Comparison of ENCODE assay signal across 9 cellular contexts in genomic region chr2:20224191-20224715, GRCh38. TPM values are rescaled to one million over a fixed set of nuclear protein-coding genes. Genes with fewer than 3 reads are reported as not detected.
DNase-seq lines count a peak whose midpoint lies in the region; ATAC-seq and TF ChIP-seq lines count a peak whose summit lies in the region.
"Had no signal": no experiment of that assay in that cellular context is flagged by ENCODE, and none has a peak within 500 bp of the region (broad histone marks: within the 10 kb centered on the region; RNA-seq: fewer than 3 reads in every experiment).

No MANE protein-coding gene starts in this region.

- 0 to 2% (median 0%) methylated on average over 1 to 67 of the region's 67 CpGs for whole genome bisulfite sequencing in ovary, 3 donors

- H3K4me3 ChIP-seq in MG63 (peak overlapping the region; percentile 59), ovary (peak overlapping the region; percentile 47)

- no peaks in the 10 kb centered on the region for H3K9me3 ChIP-seq in MG63
- no peaks in the 10 kb centered on the region for H3K9me3 ChIP-seq in ovary

- H3K27ac ChIP-seq in epithelial cell of prostate (peak overlapping the region; percentile 99), ovary (peak overlapping the region; percentile 47 to 61)

- no peak for TF ChIP-seq CTCF in ovary (IDR thresholded peaks at IDR 0.05)

- no peak for TF ChIP-seq EP300 in ovary (IDR thresholded peaks at IDR 0.05)

- intact Hi-C loops in ovary (cut with DNase I): loop anchor here in 2 of 4 donors (5.0 kb wide), 2 partner anchors 82 to 87 kb away; no protein-coding TSS in a partner anchor

- no peak for ATAC-seq in HG03457 (IDR thresholded peaks at IDR 0.05; ENCODE audit: unreplicated experiment)

- H3K36me3 ChIP-seq in MG63 (no peaks in the 10 kb centered on the region; the same call in 1 of the 2 replicates), ovary (no peaks in the 10 kb centered on the region)

- peaks cover 2% of the 10 kb centered on the region for H3K4me1 ChIP-seq in ovary (ENCODE audit: insufficient read depth)

- H3K27me3 ChIP-seq in MG63 (no peaks in the 10 kb centered on the region), ovary (no peaks in the 10 kb centered on the region)

- DNase-seq in NCI-H2227 (lab: John Stamatoyannopoulos, UW; ENCODE audit: unreplicated experiment) (peak; percentile 58), NCI-H2227 treated with DMSO at 0.1 percent for 48 hours (lab: John Stamatoyannopoulos, UW) (no peak), MG63 (no peak), epithelial cell of prostate (ENCODE audit: low read depth, low spot score) (no peak), ovary (no peak), NCI-H2029 (lab: John Stamatoyannopoulos, UW) (no peak), NCI-H526 (lab: John Stamatoyannopoulos, UW) (no peak)
- DNase-seq: DND-41 had no signal

- no peak for TF ChIP-seq POLR2A in ovary (IDR thresholded peaks at IDR 0.05)

RNA-seq across cellular contexts. Expression of gene SDC1, which starts 0.7 kb away (rescaled TPM):
- total RNA-seq in MG63 (2014; rRNA removed; shearing (Covaris generic); ENCODE audit: low replicate concordance): 33.4 and 40.5 TPM in 2 replicates
- total RNA-seq in ovary: 1 to 10 TPM; 2.3 to 9.1 (median 4.2) TPM
- polyA plus RNA-seq in ovary: 1 to 10 TPM in 1 of 2 donors, under 1 TPM in 1; 0.62 to 1.8 TPM
